Comparison of ENCODE assay signal across 17 cellular contexts in genomic region chr12:93886533-93887511, GRCh38.
DNase-seq lines count a peak whose midpoint lies in the region; ATAC-seq and TF ChIP-seq lines count a peak whose summit lies in the region.
"Had no signal": no experiment of that assay in that cellular context is flagged by ENCODE, and none has a peak within 500 bp of the region (broad histone marks: within the 10 kb centered on the region; RNA-seq: fewer than 3 reads in every experiment).

No MANE protein-coding gene starts in this region.

- TF ChIP-seq POLR2A in esophagus muscularis mucosa (IDR thresholded peaks at IDR 0.05; ENCODE audit: low read depth): no peak

- TF ChIP-seq CTCF in esophagus muscularis mucosa (IDR thresholded peaks at IDR 0.05): no peak

- 90% methylated on average over 18 of the region's 18 CpGs for WGBS in esophagus muscularis mucosa

- CTCF ChIA-PET in CD8-positive, alpha-beta memory T cell (lab: Charles Lee): no interaction called here

- no peaks in the 10 kb centered on the region for H3K9me3 Mint-ChIP-seq in CD8-positive, alpha-beta memory T cell
- H3K9me3 Mint-ChIP-seq: activated B cell treated with CpG ODN at 0.5 μM for 24 hours; activated naive CD8-positive, alpha-beta T cell treated with anti-CD3 and anti-CD28 coated beads, Interleukin-2, amount 10 ng/mL, durations not matched to agents 7 days and 5 days; GM23338 had no signal

- peak overlapping the region; percentile 12 for H3K27ac ChIP-seq in CD8-positive, alpha-beta memory T cell (ENCODE audit: low read depth, low read length)
- no peak overlapping the region for H3K27ac ChIP-seq in esophagus muscularis mucosa (replicated peaks in 1 of 4)
- H3K27ac ChIP-seq: BLaER1 treated with 17β-estradiol and CSF1 and Interleukin-3, amounts not matched to agents 10 nM and 100 nM; colonic mucosa; pancreas had no signal

- POLR2A ChIA-PET in CD8-positive, alpha-beta memory T cell (lab: Charles Lee): no interaction called here

- H3K27me3 Mint-ChIP-seq in CD8-positive, alpha-beta memory T cell: no peaks in the 10 kb centered on the region
- H3K27me3 Mint-ChIP-seq: activated B cell treated with CpG ODN at 0.5 μM for 24 hours; activated naive CD8-positive, alpha-beta T cell treated with anti-CD3 and anti-CD28 coated beads, Interleukin-2, amount 10 ng/mL, durations not matched to agents 7 days and 5 days had no signal

- H3K27ac Mint-ChIP-seq in CD8-positive, alpha-beta memory T cell: no peak overlapping the region
- H3K27ac Mint-ChIP-seq: activated B cell treated with CpG ODN at 0.5 μM for 24 hours; activated naive CD8-positive, alpha-beta T cell treated with anti-CD3 and anti-CD28 coated beads, Interleukin-2, amount 10 ng/mL, durations not matched to agents 7 days and 5 days; GM23338 had no signal

- intact Hi-C loops in esophagus muscularis mucosa (cut with DNase I) (no loop called here), sciatic nerve (cut with DNase I) (no loop called here)

- ATAC-seq in sciatic nerve (peak; percentile 73), HG03039 (IDR thresholded peaks at IDR 0.05; ENCODE audit: unreplicated experiment) (no peak)
- ATAC-seq: GM23338, pancreas had no signal

- H3K4me1 Mint-ChIP-seq in CD8-positive, alpha-beta memory T cell: no peaks in the 10 kb centered on the region
- H3K4me1 Mint-ChIP-seq: activated B cell treated with CpG ODN at 0.5 μM for 24 hours; activated naive CD8-positive, alpha-beta T cell treated with anti-CD3 and anti-CD28 coated beads, Interleukin-2, amount 10 ng/mL, durations not matched to agents 7 days and 5 days had no signal

- H3K27me3 ChIP-seq in CD8-positive, alpha-beta memory T cell (ENCODE audit: insufficient read depth, low read length, poor library complexity, severe bottlenecking): no peaks in the 10 kb centered on the region
- no peaks in the 10 kb centered on the region for H3K27me3 ChIP-seq in esophagus muscularis mucosa
- H3K27me3 ChIP-seq: BLaER1 treated with 17β-estradiol and CSF1 and Interleukin-3, amounts not matched to agents 10 nM and 100 nM; colonic mucosa; pancreas had no signal

- no peaks in the 10 kb centered on the region for H3K36me3 Mint-ChIP-seq in CD8-positive, alpha-beta memory T cell
- H3K36me3 Mint-ChIP-seq: activated naive CD8-positive, alpha-beta T cell treated with anti-CD3 and anti-CD28 coated beads, Interleukin-2, amount 10 ng/mL, durations not matched to agents 7 days and 5 days had no signal

- no peak for TF ChIP-seq EP300 in esophagus muscularis mucosa (IDR thresholded peaks at IDR 0.05)

- no peaks in the 10 kb centered on the region for H3K36me3 ChIP-seq in CD8-positive, alpha-beta memory T cell (ENCODE audit: insufficient read depth, low read length)
- no peaks in the 10 kb centered on the region for H3K36me3 ChIP-seq in esophagus muscularis mucosa
- H3K36me3 ChIP-seq: BLaER1 treated with 17β-estradiol and CSF1 and Interleukin-3, amounts not matched to agents 10 nM and 100 nM; colonic mucosa; pancreas had no signal

- no peak for DNase-seq in CD8-positive, alpha-beta memory T cell
- DNase-seq in LHCN-M2 (ENCODE audit: low read depth) (peak; percentile 86), esophagus muscularis mucosa (ENCODE audit: extremely low spot score) (peak; percentile 39), sciatic nerve (ENCODE audit: low spot score) (no peak), T-helper 2 cell (no peak), inferior parietal cortex (ENCODE audit: extremely low spot score) (no peak), HuH-7.5 (ENCODE audit: low spot score) (no peak)
- DNase-seq: activated B cell treated with CpG ODN at 0.5 μM for 24 hours; activated naive CD8-positive, alpha-beta T cell treated with anti-CD3 and anti-CD28 coated beads, Interleukin-2, amount 10 ng/mL, durations not matched to agents 7 days and 5 days; activated T-cell treated with anti-CD3 and anti-CD28 coated beads for 4 hours; NCI-H2171; pancreas; stimulated activated CD4-positive, alpha-beta T cell treated with anti-CD3 and anti-CD28 coated beads, Interleukin-4, amount 100 ng/mL, for 1 hour had no signal

- H3K4me3 Mint-ChIP-seq in CD8-positive, alpha-beta memory T cell: no peak overlapping the region
- H3K4me3 Mint-ChIP-seq: activated B cell treated with CpG ODN at 0.5 μM for 24 hours; activated naive CD8-positive, alpha-beta T cell treated with anti-CD3 and anti-CD28 coated beads, Interleukin-2, amount 10 ng/mL, durations not matched to agents 7 days and 5 days; GM23338 had no signal

- no peak overlapping the region for H3K4me3 ChIP-seq in CD8-positive, alpha-beta memory T cell (ENCODE audit: low read length)
- H3K4me3 ChIP-seq in esophagus muscularis mucosa: no peak overlapping the region
- H3K4me3 ChIP-seq: BLaER1 treated with 17β-estradiol and CSF1 and Interleukin-3, amounts not matched to agents 10 nM and 100 nM; colonic mucosa; GM23338; pancreas had no signal

- H3K4me1 ChIP-seq in CD8-positive, alpha-beta memory T cell (ENCODE audit: insufficient read depth, low read length): no peaks in the 10 kb centered on the region
- no peaks in the 10 kb centered on the region for H3K4me1 ChIP-seq in esophagus muscularis mucosa
- H3K4me1 ChIP-seq: colonic mucosa, pancreas had no signal

- H3K9me3 ChIP-seq in CD8-positive, alpha-beta memory T cell (ENCODE audit: low read length): no peaks in the 10 kb centered on the region
- H3K9me3 ChIP-seq in esophagus muscularis mucosa: no peaks in the 10 kb centered on the region
- H3K9me3 ChIP-seq: BLaER1 treated with 17β-estradiol and CSF1 and Interleukin-3, amounts not matched to agents 10 nM and 100 nM; colonic mucosa; pancreas had no signal

Comparison
In these comparisons a context has a peak if more than half of its experiments do, and no peak if none do; other contexts are left out.
1. DNase-seq: peak in LHCN-M2 (single experiment) and esophagus muscularis mucosa (single experiment); none in CD8-positive, alpha-beta memory T cell (0 of 5), sciatic nerve (single experiment), T-helper 2 cell (0 of 5), inferior parietal cortex (single experiment) and HuH-7.5 (single experiment).